ENCODE assay signal across 26 cellular contexts in genomic region chr20:11754451-11754850, GRCh38.
DNase-seq lines count a peak whose midpoint lies in the region; ATAC-seq and TF ChIP-seq lines count a peak whose summit lies in the region.
"Had no signal": no experiment of that assay in that cellular context is flagged by ENCODE, and none has a peak within 500 bp of the region (broad histone marks: within the 10 kb centered on the region; RNA-seq: fewer than 3 reads in every experiment).

No MANE protein-coding gene starts in this region.

- H4K8ac ChIP-seq in neuronal stem cell (ENCODE audit: low read depth, low read length) = no peak overlapping the region

- H2AK5ac ChIP-seq in neuronal stem cell (ENCODE audit: low read depth, low read length) = no peak overlapping the region

- DNase-seq in DMS53 treated with DMSO at 0.1 percent for 48 hours (lab: John Stamatoyannopoulos, UW; ENCODE audit: unreplicated experiment) (peak; percentile 48), NCI-H1092 treated with DMSO at 0.1 percent for 48 hours (lab: John Stamatoyannopoulos, UW) (peak; percentile 30), cerebellum (ENCODE audit: low spot score) (peak; percentile 61), neuronal stem cell (ENCODE audit: low spot score) (no peak), upper lobe of right lung (no peak), AG08396 (ENCODE audit: low spot score) (no peak)
- DNase-seq: activated CD4-positive, alpha-beta T cell treated with anti-CD3 and anti-CD28 coated beads for 36 hours; activated CD8-positive, alpha-beta memory T cell treated with anti-CD3 and anti-CD28 coated beads for 24 hours; activated T-cell treated with anti-CD3 and anti-CD28 coated beads, Interleukin-2, amount 50 U/mL, for 1 hour; CD8-positive, alpha-beta T cell; effector memory CD8-positive, alpha-beta T cell; Kasumi-1; left ventricle myocardium inferior; midbrain; naive thymus-derived CD8-positive, alpha-beta T cell; NCI-H1048; NCI-H524; ovary; RPMI8226; stimulated activated naive CD8-positive, alpha-beta T cell treated with anti-CD3 and anti-CD28 coated beads, Interleukin-15, Interleukin-2, amounts not matched to agents 100 U/mL and 50 U/mL, for 24 hours had no signal

- no peaks in the 10 kb centered on the region for H3K79me1 ChIP-seq in neuronal stem cell (ENCODE audit: low read depth, low read length)

- H2BK12ac ChIP-seq in neuronal stem cell (ENCODE audit: low read length) = no peak overlapping the region

- H3K27me3 ChIP-seq in neuronal stem cell (ENCODE audit: control insufficient read depth in 3 of 3, insufficient read depth in 3 of 3, low read depth in 1 of 3, low read length in 3 of 3) (no peaks in the 10 kb centered on the region), upper lobe of right lung (no peaks in the 10 kb centered on the region)
- H3K27me3 ChIP-seq: esophagus muscularis mucosa, hepatocyte, ovary had no signal

- no peak for TF ChIP-seq CTCF in upper lobe of right lung (IDR thresholded peaks at IDR 0.05)

- H3K4me3 ChIP-seq in neuronal stem cell (ENCODE audit: low read length in 2 of 2) (no peak overlapping the region), upper lobe of right lung (no peak overlapping the region)
- H3K4me3 ChIP-seq: esophagus muscularis mucosa, hepatocyte, left ventricle myocardium inferior, ovary, SK-N-MC, thoracic aorta had no signal

- no peak overlapping the region for H2BK5ac ChIP-seq in neuronal stem cell (ENCODE audit: low read length)

- no peak overlapping the region for H3K23ac ChIP-seq in neuronal stem cell (ENCODE audit: low read depth, low read length, poor library complexity)

- H2BK15ac ChIP-seq in neuronal stem cell (ENCODE audit: low read length) = no peak overlapping the region

- H3K4ac ChIP-seq in neuronal stem cell (ENCODE audit: low read length) = no peak overlapping the region

- H3K18ac ChIP-seq in neuronal stem cell (ENCODE audit: low read length) = no peak overlapping the region

- H3K36me3 ChIP-seq in neuronal stem cell (replicated peaks in 1 of 2; ENCODE audit: control insufficient read depth in 2 of 2, insufficient read depth in 2 of 2, low read length in 2 of 2) (no peaks in the 10 kb centered on the region), upper lobe of right lung (no peaks in the 10 kb centered on the region)
- H3K36me3 ChIP-seq: esophagus muscularis mucosa, left ventricle myocardium inferior, ovary, thoracic aorta had no signal

- no peak overlapping the region for H3K9ac ChIP-seq in neuronal stem cell (ENCODE audit: low read depth, low read length, poor library complexity)

- H3K4me1 ChIP-seq in neuronal stem cell (ENCODE audit: control insufficient read depth in 2 of 2, insufficient read depth in 1 of 2, low read depth in 1 of 2, low read length in 2 of 2) (peaks cover 0 to 3% of the 10 kb centered on the region in 2 donors), upper lobe of right lung (no peaks in the 10 kb centered on the region)
- H3K4me1 ChIP-seq: esophagus muscularis mucosa, left ventricle myocardium inferior had no signal

- H4K91ac ChIP-seq in neuronal stem cell (ENCODE audit: low read depth, low read length, poor library complexity) = no peak overlapping the region

- ATAC-seq in upper lobe of right lung = no peak
- no peak for ATAC-seq in GM21390 (IDR thresholded peaks at IDR 0.05; ENCODE audit: unreplicated experiment)
- ATAC-seq: activated CD4-positive, alpha-beta T cell treated with anti-CD3 and anti-CD28 coated beads for 36 hours; CD8-positive, alpha-beta T cell; effector memory CD8-positive, alpha-beta T cell; naive thymus-derived CD8-positive, alpha-beta T cell; sciatic nerve; stimulated activated naive CD8-positive, alpha-beta T cell treated with anti-CD3 and anti-CD28 coated beads, Interleukin-15, Interleukin-2, amounts not matched to agents 100 U/mL and 50 U/mL, for 24 hours had no signal

- no peak overlapping the region for H2AFZ ChIP-seq in neuronal stem cell (ENCODE audit: low read length)
- H2AFZ ChIP-seq: hepatocyte had no signal

- no peak overlapping the region for H3K14ac ChIP-seq in neuronal stem cell (ENCODE audit: low read length)

- H3K9me3 ChIP-seq in neuronal stem cell (replicated peaks in 1 of 2; ENCODE audit: control insufficient read depth in 2 of 2, insufficient read depth in 1 of 2, low read depth in 1 of 2, low read length in 2 of 2) (no peaks in the 10 kb centered on the region), upper lobe of right lung (no peaks in the 10 kb centered on the region)
- H3K9me3 ChIP-seq: esophagus muscularis mucosa, left ventricle myocardium inferior, ovary, thoracic aorta had no signal

- H2BK120ac ChIP-seq in neuronal stem cell (ENCODE audit: low read depth, low read length) = no peak overlapping the region

- WGBS in neuronal stem cell (ENCODE audit: extremely low coverage in 2 of 2, insufficient read length in 2 of 2, insufficient replicate concordance in 1 of 2), 2 donors = no CpG with 5 or more reads among the region's 4 CpGs

- H3K27ac ChIP-seq in neuronal stem cell (replicated peaks; ENCODE audit: low read length) (peak overlapping the region; percentile 4), upper lobe of right lung (no peak overlapping the region)
- H3K27ac ChIP-seq: esophagus muscularis mucosa, hepatocyte, left ventricle myocardium inferior, ovary, SK-N-MC, thoracic aorta had no signal

- intact Hi-C loops in upper lobe of right lung (cut with DNase I) = no loop called here

- H3K4me2 ChIP-seq in neuronal stem cell (ENCODE audit: insufficient read depth, low read length, poor library complexity, severe bottlenecking) = no peak overlapping the region
- H3K4me2 ChIP-seq: hepatocyte had no signal

Comparison
In these comparisons a context has a peak if more than half of its experiments do, and no peak if none do; other contexts are left out.
1. DNase-seq: peak in DMS53 treated with DMSO at 0.1 percent for 48 hours (single experiment), NCI-H1092 treated with DMSO at 0.1 percent for 48 hours (single experiment) and cerebellum (single experiment); none in neuronal stem cell (single experiment), upper lobe of right lung (single experiment) and AG08396 (single experiment).